Comparison of ENCODE assay signal across 20 cellular contexts in the genomic region with DNA sequence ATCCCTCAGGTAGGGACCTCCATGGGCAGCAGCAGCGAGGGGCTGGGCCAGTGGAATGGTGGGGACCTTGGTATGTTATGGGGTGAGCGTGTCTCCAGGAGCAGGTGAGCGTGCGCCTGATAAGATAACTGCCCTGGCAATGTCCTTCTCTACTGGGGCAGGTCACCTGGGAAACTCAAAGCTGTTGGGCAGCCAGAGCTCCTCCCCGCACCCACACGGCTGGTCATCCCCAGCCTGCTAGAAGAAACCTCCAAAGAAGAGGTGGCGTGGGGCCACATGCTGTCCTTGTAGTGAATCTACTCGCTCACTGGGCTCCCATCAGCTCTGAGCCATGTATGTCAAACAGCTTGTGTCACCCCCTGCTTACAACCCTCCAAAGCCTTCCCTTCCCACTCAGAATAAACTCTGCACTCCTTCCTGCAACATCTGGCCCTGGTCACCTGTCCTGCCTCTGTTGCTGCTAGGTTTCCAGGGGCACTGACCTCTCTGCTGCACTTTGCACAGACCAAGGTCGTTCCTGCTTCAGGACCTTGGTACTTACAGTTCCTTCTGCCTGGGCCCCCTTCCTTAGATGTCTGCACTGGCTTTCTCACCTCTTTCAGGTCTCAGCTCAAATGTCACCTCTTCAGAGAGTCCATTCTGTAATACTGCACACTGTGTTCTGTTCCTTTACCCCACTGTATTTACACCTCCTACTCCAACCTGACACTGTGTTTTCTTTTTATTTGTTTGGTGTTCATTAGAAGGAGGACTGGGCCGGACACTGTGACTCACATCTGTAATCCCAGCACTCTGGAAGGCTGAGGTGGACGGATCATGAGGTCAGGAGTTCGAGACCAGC. TPM values are rescaled to one million over a fixed set of nuclear protein-coding genes. Genes with fewer than 3 reads are reported as not detected.
DNase-seq lines count a peak whose midpoint lies in the region; ATAC-seq, FAIRE-seq and TF ChIP-seq lines count a peak whose summit lies in the region.
"Had no signal": no experiment of that assay in that cellular context is flagged by ENCODE, and none has a peak within 500 bp of the region (broad histone marks: within the 10 kb centered on the region; RNA-seq: fewer than 3 reads in every experiment).

No MANE protein-coding gene starts in this region.

- no peaks in the 10 kb centered on the region for H3K9me3 ChIP-seq in A549

- FAIRE-seq in A549 (lab: Jason Lieb, UNC): peak; percentile 67
- FAIRE-seq: H54 had no signal

- WGBS in A549 (ENCODE audit: missing lambda C conversion rate): 43% methylated on average over 12 of the region's 12 CpGs

- CTCF ChIA-PET in A549 (lab: Yijun Ruan, JAX): interaction anchor here (0.6 to 5.4 kb wide), 9 partner anchors 8 to 130 kb away, joined by 3 to 37 read pairs (median 3); no protein-coding TSS in a partner anchor

- TF ChIP-seq EP300 in A549 (IDR thresholded peaks at IDR 0.05): no peak

- no peak for TF ChIP-seq RAD21 in A549 (conservative IDR thresholded peaks at IDR 0.05 in 1 of 2, IDR thresholded peaks at IDR 0.05 in 1 of 2)

- no peak overlapping the region for H3K4me2 ChIP-seq in A549
- H3K4me2 ChIP-seq: KMS-11 had no signal

- no peak overlapping the region for H3K4me3 ChIP-seq in A549

- no peak for TF ChIP-seq POLR2A in A549 (IDR thresholded peaks at IDR 0.05; ENCODE audit: low read length)

- H3K27ac ChIP-seq in A549: no peak overlapping the region
- H3K27ac ChIP-seq: KMS-11 had no signal

- H3K4me1 ChIP-seq in A549: no peaks in the 10 kb centered on the region

- ATAC-seq in A549: peak; percentile 2 to 7; a peak in 3 of 6 replicates
- ATAC-seq: SK-N-SH treated with all-trans-retinoic acid at 6 μM for 48 hours had no signal

- TF ChIP-seq CTCF in A549 (IDR thresholded peaks at IDR 0.05): no peak

- POLR2A ChIA-PET in A549 (lab: Yijun Ruan, JAX): no interaction called here

- peak in 1 of 2 experiments; percentile 13 for DNase-seq in A549 (ENCODE audit: low read depth in 1 of 2, low spot score in 1 of 2)
- DNase-seq in RPMI8226: peak; percentile 0
- peak; percentile 47 for DNase-seq in mesenteric fat pad (ENCODE audit: low spot score)
- DNase-seq in NOMO-1 treated with DMSO at 0.1 percent for 48 hours (lab: John Stamatoyannopoulos, UW; ENCODE audit: unreplicated experiment): no peak
- DNase-seq in activated CD4-positive, alpha-beta T cell treated with anti-CD3 and anti-CD28 coated beads, Interleukin-2, amount 50 U/mL, for 4 hours: no peak
- DNase-seq in KG1 (lab: John Stamatoyannopoulos, UW): no peak
- DNase-seq: ACHN, DMS79 treated with DMSO at 0.1 percent for 48 hours, HFFc6, MV-4-11, NCI-H1694 treated with DMSO at 0.1 percent for 48 hours, NCI-H2107, NCI-H510A, NCI-H774, SIG-M5 had no signal

TF ChIP-seq in A549, 52 proteins besides CTCF, POLR2A, EP300 and RAD21:
- no peak for TF ChIP-seq BHLHE40 (IDR thresholded peaks at IDR 0.05; ENCODE audit: low read depth, low read length)
- no peak for TF ChIP-seq HDAC2 (IDR thresholded peaks at IDR 0.05)
- TF ChIP-seq, protein P1, sequence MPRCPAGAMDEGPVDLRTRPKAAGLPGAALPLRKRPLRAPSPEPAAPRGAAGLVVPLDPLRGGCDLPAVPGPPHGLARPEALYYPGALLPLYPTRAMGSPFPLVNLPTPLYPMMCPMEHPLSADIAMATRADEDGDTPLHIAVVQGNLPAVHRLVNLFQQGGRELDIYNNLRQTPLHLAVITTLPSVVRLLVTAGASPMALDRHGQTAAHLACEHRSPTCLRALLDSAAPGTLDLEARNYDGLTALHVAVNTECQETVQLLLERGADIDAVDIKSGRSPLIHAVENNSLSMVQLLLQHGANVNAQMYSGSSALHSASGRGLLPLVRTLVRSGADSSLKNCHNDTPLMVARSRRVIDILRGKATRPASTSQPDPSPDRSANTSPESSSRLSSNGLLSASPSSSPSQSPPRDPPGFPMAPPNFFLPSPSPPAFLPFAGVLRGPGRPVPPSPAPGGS (IDR thresholded peaks at IDR 0.05): no peak
TF ChIP-seq in A549: peak in this region for 0.

RNA-seq across cellular contexts. Expression of a gene that starts 1.8 kb away (rescaled TPM):
- polyA plus RNA-seq in A549 (2011; rRNA removed): not detected in 2 replicates
- 0.03 TPM in 1 of 2 replicates, not detected in the other for polyA plus RNA-seq in A549 (2012; cell fraction: cytosol; rRNA removed)
- 0.11 and 0.16 TPM in 2 replicates for polyA plus RNA-seq in A549 (2012; cell fraction: nucleus; rRNA removed)
- polyA plus RNA-seq in A549 (2017; fragmentation: RNase III; extraction: RNeasy Plus Mini Kit Qiagen cat#74134 plus additional on column Dnase treatment): 0.05 TPM in 1 of 3 replicates, not detected in the others
- polyA minus RNA-seq in A549 (2011; rRNA and poly(A)+ RNA removed): not detected in 2 replicates
- not detected for total RNA-seq in mesenteric fat pad
- total RNA-seq: HFFc6 had no signal
- polyA plus RNA-seq: CD14-positive monocyte had no signal

RNA-seq across cellular contexts. Expression of a gene that starts 19.8 kb away (rescaled TPM):
- polyA plus RNA-seq in A549 (2011; rRNA removed) (335 and 446 TPM in 2 replicates), A549 (2017; fragmentation: RNase III; extraction: RNeasy Plus Mini Kit Qiagen cat#74134 plus additional on column Dnase treatment) (257 to 282 TPM (median 257 TPM) in 3 replicates)
- polyA plus RNA-seq in A549 (2012; cell fraction: cytosol; rRNA removed): 741 and 749 TPM in 2 replicates
- 488 and 490 TPM in 2 replicates for polyA plus RNA-seq in A549 (2012; cell fraction: nucleus; rRNA removed)
- 346 and 499 TPM in 2 replicates for polyA minus RNA-seq in A549 (2011; rRNA and poly(A)+ RNA removed)
- total RNA-seq in mesenteric fat pad: 86.8 TPM

RNA-seq across cellular contexts. Expression of a gene that starts 20.7 kb away (rescaled TPM):
- not detected in 2 replicates for polyA plus RNA-seq in A549 (2011; rRNA removed)
- not detected in 2 replicates for polyA plus RNA-seq in A549 (2012; cell fraction: cytosol; rRNA removed)
- not detected in 2 replicates for polyA plus RNA-seq in A549 (2012; cell fraction: nucleus; rRNA removed)
- polyA plus RNA-seq in A549 (2017; fragmentation: RNase III; extraction: RNeasy Plus Mini Kit Qiagen cat#74134 plus additional on column Dnase treatment): not detected in 3 replicates
- polyA minus RNA-seq in A549 (2011; rRNA and poly(A)+ RNA removed): not detected in 2 replicates
- not detected for total RNA-seq in mesenteric fat pad
- total RNA-seq: HFFc6, RPMI7951 had no signal
- polyA plus RNA-seq: CD14-positive monocyte had no signal

RNA-seq across cellular contexts. Expression of a gene that starts 32.0 kb away (rescaled TPM):
- not detected in 2 replicates for polyA plus RNA-seq in A549 (2011; rRNA removed)
- polyA plus RNA-seq in A549 (2012; cell fraction: cytosol; rRNA removed): 0.03 TPM in 1 of 2 replicates, not detected in the other
- polyA plus RNA-seq in A549 (2012; cell fraction: nucleus; rRNA removed): not detected in 2 replicates
- polyA plus RNA-seq in A549 (2017; fragmentation: RNase III; extraction: RNeasy Plus Mini Kit Qiagen cat#74134 plus additional on column Dnase treatment): not detected in 3 replicates
- polyA minus RNA-seq in A549 (2011; rRNA and poly(A)+ RNA removed): not detected in 2 replicates
- not detected for total RNA-seq in mesenteric fat pad
- total RNA-seq: HFFc6, RPMI7951 had no signal
- polyA plus RNA-seq: CD14-positive monocyte had no signal

RNA-seq across cellular contexts. Expression of a gene that starts 37.1 kb away (rescaled TPM):
- polyA plus RNA-seq in A549 (2011; rRNA removed) (0.28 TPM in 2 replicates), A549 (2017; fragmentation: RNase III; extraction: RNeasy Plus Mini Kit Qiagen cat#74134 plus additional on column Dnase treatment) (0.67 to 1.1 TPM (median 0.89 TPM) in 3 replicates)
- 0.21 and 0.57 TPM in 2 replicates for polyA plus RNA-seq in A549 (2012; cell fraction: cytosol; rRNA removed)
- 0.18 and 0.44 TPM in 2 replicates for polyA plus RNA-seq in A549 (2012; cell fraction: nucleus; rRNA removed)
- 0.25 and 0.39 TPM in 2 replicates for polyA minus RNA-seq in A549 (2011; rRNA and poly(A)+ RNA removed)
- not detected for total RNA-seq in mesenteric fat pad
- total RNA-seq: RPMI7951 had no signal
- polyA plus RNA-seq: CD14-positive monocyte had no signal

Comparison
In these comparisons a context has a peak if more than half of its experiments do, and no peak if none do; other contexts are left out.
1. DNase-seq: peak in RPMI8226 (single experiment) and mesenteric fat pad (single experiment); none in NOMO-1 treated with DMSO at 0.1 percent for 48 hours (single experiment), activated CD4-positive, alpha-beta T cell treated with anti-CD3 and anti-CD28 coated beads, Interleukin-2, amount 50 U/mL, for 4 hours (0 of 2) and KG1 (single experiment).